ENCODE assay signal across 12 cellular contexts in the genomic region with DNA sequence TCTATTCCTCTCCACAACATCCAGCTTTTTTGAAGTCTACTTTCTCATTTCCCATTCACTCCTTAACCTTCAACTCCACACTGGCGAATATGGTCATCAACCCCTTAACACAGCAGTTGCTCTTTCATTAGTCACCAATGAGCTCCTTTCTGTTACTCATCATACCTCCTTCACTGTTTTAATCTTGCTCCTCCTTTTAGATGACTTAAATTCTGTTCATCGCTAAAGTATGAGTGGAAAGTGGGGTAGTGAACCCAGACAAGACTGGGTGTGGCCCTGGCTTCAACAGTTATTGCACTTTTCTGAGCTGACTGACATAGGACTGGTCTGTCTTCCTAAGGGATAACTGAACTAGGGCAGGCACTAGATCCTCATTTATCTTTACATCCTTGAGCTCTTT. TPM values are rescaled to one million over a fixed set of nuclear protein-coding genes. Genes with fewer than 3 reads are reported as not detected.
A peak's percentile ranks its signal among the peaks of the same experiment; 100 is the strongest.
DNase-seq lines count a peak whose midpoint lies in the region; FAIRE-seq and TF ChIP-seq lines count a peak whose summit lies in the region.
"Had no signal": no experiment of that assay in that cellular context is flagged by ENCODE, and none has a peak within 500 bp of the region (broad histone marks: within the 10 kb centered on the region; RNA-seq: fewer than 3 reads in every experiment).

No MANE protein-coding gene starts in this region.

- H2AFZ ChIP-seq in hepatocyte = no peak overlapping the region

- H3K27me3 ChIP-seq in hepatocyte = no peaks in the 10 kb centered on the region

- TF ChIP-seq POLR2A in H54 (IDR thresholded peaks at IDR 0.05; ENCODE audit: low read depth, low read length) = no peak

- H3K27me3 Mint-ChIP-seq in activated T-helper 1 cell treated with anti-CD3 and anti-CD28 coated beads, Interleukin-12 subunit alpha, Interleukin-12 subunit beta, Interleukin-2, Interleukin-4 antibody, amounts not matched to agents 30 ng/mL and 10 ng/mL and 1 ng/mL, durations not matched to agents 14 hours and 24 hours and 36 hours (ENCODE audit: insufficient read depth) = no peaks in the 10 kb centered on the region

- H3K36me3 ChIP-seq in hepatocyte (replicated peaks; ENCODE audit: insufficient read depth, low read depth) = no peaks in the 10 kb centered on the region

- no peaks in the 10 kb centered on the region for H3K9me2 ChIP-seq in hepatocyte (replicated peaks; ENCODE audit: insufficient read depth)

- H3K4me1 ChIP-seq in hepatocyte (ENCODE audit: insufficient read depth) = no peaks in the 10 kb centered on the region

- no peaks in the 10 kb centered on the region for H3K9me3 Mint-ChIP-seq in activated T-helper 1 cell treated with anti-CD3 and anti-CD28 coated beads, Interleukin-12 subunit alpha, Interleukin-12 subunit beta, Interleukin-2, Interleukin-4 antibody, amounts not matched to agents 30 ng/mL and 10 ng/mL and 1 ng/mL, durations not matched to agents 14 hours and 24 hours and 36 hours

- intact Hi-C loops in activated T-helper 1 cell treated with anti-CD3 and anti-CD28 coated beads, Interleukin-12 subunit alpha, Interleukin-12 subunit beta, Interleukin-2, Interleukin-4 antibody, amounts not matched to agents 30 ng/mL and 10 ng/mL and 1 ng/mL, durations not matched to agents 14 hours and 24 hours and 36 hours (cut with micrococcal nuclease) = no loop called here

- peak; percentile 86 for DNase-seq in ACHN
- peak; percentile 49 for DNase-seq in H54 (ENCODE audit: insufficient read length, low spot score)
- DNase-seq in activated T-helper 1 cell treated with anti-CD3 and anti-CD28 coated beads, Interleukin-12 subunit alpha, Interleukin-12 subunit beta, Interleukin-2, Interleukin-4 antibody, amounts not matched to agents 30 ng/mL and 10 ng/mL and 1 ng/mL, durations not matched to agents 14 hours and 24 hours and 36 hours (ENCODE audit: low spot score) = no peak
- peak; percentile 78 for DNase-seq in hepatic stellate cell (ENCODE audit: low spot score)
- DNase-seq in hepatocyte (ENCODE audit: low spot score) = no peak
- no peak for DNase-seq in OCI-M1 (lab: John Stamatoyannopoulos, UW)
- no peak for DNase-seq in putamen (ENCODE audit: low spot score)
- DNase-seq in NCI-H2196 (lab: John Stamatoyannopoulos, UW; ENCODE audit: unreplicated experiment) = no peak
- DNase-seq: Caco-2, foreskin melanocyte, Right ventricle myocardium superior had no signal

- H3K36me3 Mint-ChIP-seq in activated T-helper 1 cell treated with anti-CD3 and anti-CD28 coated beads, Interleukin-12 subunit alpha, Interleukin-12 subunit beta, Interleukin-2, Interleukin-4 antibody, amounts not matched to agents 30 ng/mL and 10 ng/mL and 1 ng/mL, durations not matched to agents 14 hours and 24 hours and 36 hours (ENCODE audit: low read depth) = peaks cover 9% of the 10 kb centered on the region

- no peaks in the 10 kb centered on the region for H3K9me3 ChIP-seq in hepatocyte (ENCODE audit: low read depth)
- H3K9me3 ChIP-seq: Caco-2 had no signal

- no peak for TF ChIP-seq CTCF in hepatocyte (IDR thresholded peaks at IDR 0.05; ENCODE audit: poor library complexity)

- H3K27ac ChIP-seq in hepatocyte = no peak overlapping the region

- H3K27ac Mint-ChIP-seq in activated T-helper 1 cell treated with anti-CD3 and anti-CD28 coated beads, Interleukin-12 subunit alpha, Interleukin-12 subunit beta, Interleukin-2, Interleukin-4 antibody, amounts not matched to agents 30 ng/mL and 10 ng/mL and 1 ng/mL, durations not matched to agents 14 hours and 24 hours and 36 hours = peak overlapping the region; percentile 18

- no peaks in the 10 kb centered on the region for H4K20me1 ChIP-seq in hepatocyte (ENCODE audit: insufficient read depth, poor library complexity, severe bottlenecking)

- in situ Hi-C loops in ACHN (cut with HindIII; ENCODE audit: low pct_ligation_motif_present, low pct_unique_long_range_greater_than_20kb, low sequenced_read_pairs) = no loop called here

- peak; percentile 97 for FAIRE-seq in H54 (lab: Jason Lieb, UNC)

- H3K4me2 ChIP-seq in hepatocyte = no peak overlapping the region

- H3K4me3 Mint-ChIP-seq in activated T-helper 1 cell treated with anti-CD3 and anti-CD28 coated beads, Interleukin-12 subunit alpha, Interleukin-12 subunit beta, Interleukin-2, Interleukin-4 antibody, amounts not matched to agents 30 ng/mL and 10 ng/mL and 1 ng/mL, durations not matched to agents 14 hours and 24 hours and 36 hours = no peak overlapping the region

- H3K4me3 ChIP-seq in hepatocyte = no peak overlapping the region
- H3K4me3 ChIP-seq: lung had no signal

- WGBS in hepatocyte (ENCODE audit: low lambda C conversion rate, missing lambda C conversion rate) = 91% methylated on average over 2 of the region's 2 CpGs

- H3K79me2 ChIP-seq in hepatocyte = no peaks in the 10 kb centered on the region

- peaks cover 15% of the 10 kb centered on the region for H3K4me1 Mint-ChIP-seq in activated T-helper 1 cell treated with anti-CD3 and anti-CD28 coated beads, Interleukin-12 subunit alpha, Interleukin-12 subunit beta, Interleukin-2, Interleukin-4 antibody, amounts not matched to agents 30 ng/mL and 10 ng/mL and 1 ng/mL, durations not matched to agents 14 hours and 24 hours and 36 hours (ENCODE audit: low read depth)

RNA-seq across cellular contexts. Expression of a gene that starts 51.3 kb away (rescaled TPM):
- total RNA-seq in activated T-helper 1 cell treated with anti-CD3 and anti-CD28 coated beads, Interleukin-12 subunit alpha, Interleukin-12 subunit beta, Interleukin-2, Interleukin-4 antibody, amounts not matched to agents 30 ng/mL and 10 ng/mL and 1 ng/mL, durations not matched to agents 14 hours and 24 hours and 36 hours = 40.1 and 44.0 TPM in 2 replicates
- total RNA-seq in hepatocyte = 13.0 and 16.9 TPM in 2 replicates
- polyA plus RNA-seq in hepatocyte = 2.7 and 3.5 TPM in 2 replicates

Comparison
In these comparisons a context has a peak if more than half of its experiments do, and no peak if none do; other contexts are left out.
1. DNase-seq: peak in ACHN (single experiment), H54 (single experiment) and hepatic stellate cell (single experiment); none in activated T-helper 1 cell treated with anti-CD3 and anti-CD28 coated beads, Interleukin-12 subunit alpha, Interleukin-12 subunit beta, Interleukin-2, Interleukin-4 antibody, amounts not matched to agents 30 ng/mL and 10 ng/mL and 1 ng/mL, durations not matched to agents 14 hours and 24 hours and 36 hours (single experiment), hepatocyte (single experiment), OCI-M1 (single experiment), putamen (single experiment) and NCI-H2196 (single experiment).